Comparison of ENCODE assay signal across 10 cellular contexts in genomic region chr3:184360070-184360833, GRCh38. TPM values are rescaled to one million over a fixed set of nuclear protein-coding genes. Genes with fewer than 3 reads are reported as not detected.
A peak's percentile ranks its signal among the peaks of the same experiment; 100 is the strongest.
DNase-seq lines count a peak whose midpoint lies in the region; TF ChIP-seq lines count a peak whose summit lies in the region.
"Had no signal": no experiment of that assay in that cellular context is flagged by ENCODE, and none has a peak within 500 bp of the region (broad histone marks: within the 10 kb centered on the region; RNA-seq: fewer than 3 reads in every experiment).

No MANE protein-coding gene starts in this region.

- peaks cover 11% of the 10 kb centered on the region for H3K4me1 Mint-ChIP-seq in Caco-2 (ENCODE audit: low read depth, unreplicated experiment)
- peaks cover 17% of the 10 kb centered on the region for H3K4me1 Mint-ChIP-seq in endothelial cell (ENCODE audit: unreplicated experiment)

- H3K36me3 Mint-ChIP-seq in Caco-2 (ENCODE audit: insufficient read depth, unreplicated experiment) (peaks cover 22% of the 10 kb centered on the region), endothelial cell (ENCODE audit: low read depth, unreplicated experiment) (peaks cover 13% of the 10 kb centered on the region)

- no TSS peak for BruUV-seq in Caco-2 (replicated peaks; lab: Mats Ljungman, UMichigan)

- H3K9me3 ChIP-seq in Caco-2 (no peaks in the 10 kb centered on the region), Peyer's patch (no peaks in the 10 kb centered on the region), osteoblast (ENCODE audit: low read depth, low read length) (no peaks in the 10 kb centered on the region), adrenal gland (replicated peaks in 1 of 3) (no peaks in the 10 kb centered on the region), thyroid gland (no peaks in the 10 kb centered on the region)

- H3K4me3 ChIP-seq in Caco-2 (ENCODE audit: low read depth, low read length): peak overlapping the region; percentile 74
- H3K4me3 ChIP-seq in Peyer's patch: peak overlapping the region; percentile 78 to 92 (median 90)
- H3K4me3 ChIP-seq in osteoblast (ENCODE audit: insufficient read depth, low read length): peak overlapping the region; percentile 90
- peak overlapping the region in 1 of 4 donors; percentile 88 for H3K4me3 ChIP-seq in adrenal gland
- H3K4me3 ChIP-seq in thyroid gland (replicated peaks in 1 of 3): peak overlapping the region in 1 of 3 donors; percentile 85

- H2AFZ ChIP-seq in osteoblast (ENCODE audit: low read length): no peak overlapping the region

- H3K4me1 ChIP-seq in Caco-2: peaks cover 6% of the 10 kb centered on the region; the same call in 1 of the 2 replicates
- H3K4me1 ChIP-seq in Peyer's patch: peaks cover 0 to 22% (median 3%) of the 10 kb centered on the region in 4 donors
- H3K4me1 ChIP-seq in osteoblast (ENCODE audit: insufficient read depth, low read length): peaks cover 27% of the 10 kb centered on the region
- peaks cover 13 to 45% of the 10 kb centered on the region in 2 donors for H3K4me1 ChIP-seq in adrenal gland (replicated peaks in 1 of 2)
- H3K4me1 ChIP-seq in thyroid gland: peaks cover 21 to 26% of the 10 kb centered on the region in 2 donors

- H3K27ac ChIP-seq in Peyer's patch (peak overlapping the region in 1 of 4 donors; percentile 100), osteoblast (ENCODE audit: low read depth, low read length) (no peak overlapping the region), adrenal gland (no peak overlapping the region), thyroid gland (no peak overlapping the region)

- intact Hi-C loops in Caco-2 (cut with micrococcal nuclease; ENCODE audit: unreplicated experiment): no loop called here
- intact Hi-C loops in adrenal gland (cut with DNase I): no loop called here
- intact Hi-C loops in thyroid gland (cut with DNase I): no loop called here

- CTCF ChIA-PET in Caco-2 (lab: Charles Lee): interaction anchor here (1.7 kb wide), 1 partner anchor 11 kb away, joined by 5 read pairs; no protein-coding TSS in a partner anchor

- H3K27me3 ChIP-seq in Caco-2 (replicated peaks; ENCODE audit: control insufficient read depth, insufficient read depth, low read length) (no peaks in the 10 kb centered on the region; the same call in 1 of the 2 replicates), Peyer's patch (no peaks in the 10 kb centered on the region), osteoblast (ENCODE audit: insufficient read depth, low read length) (no peaks in the 10 kb centered on the region), adrenal gland (no peaks in the 10 kb centered on the region), thyroid gland (no peaks in the 10 kb centered on the region)

- WGBS in adrenal gland, 4 donors: 59 to 64% (median 61%) methylated on average over 11 to 12 of the region's 12 CpGs
- WGBS in thyroid gland, 2 donors: 72 to 77% methylated on average over 12 of the region's 12 CpGs

- H3K36me3 ChIP-seq in Caco-2 (ENCODE audit: control insufficient read depth, insufficient read depth, low read length): peaks cover 1% of the 10 kb centered on the region; the same call in 1 of the 2 replicates
- H3K36me3 ChIP-seq in Peyer's patch: peaks cover 0 to 16% (median 0%) of the 10 kb centered on the region in 3 donors
- peaks cover 9% of the 10 kb centered on the region for H3K36me3 ChIP-seq in osteoblast (ENCODE audit: insufficient read depth, low read length)
- H3K36me3 ChIP-seq in adrenal gland (replicated peaks in 1 of 2): peaks cover 0 to 22% of the 10 kb centered on the region in 2 donors
- no peaks in the 10 kb centered on the region for H3K36me3 ChIP-seq in thyroid gland

- no peak for TF ChIP-seq POLR2A in Peyer's patch (IDR thresholded peaks at IDR 0.05)
- TF ChIP-seq POLR2A in adrenal gland (IDR thresholded peaks at IDR 0.05): no peak
- TF ChIP-seq POLR2A in thyroid gland (IDR thresholded peaks at IDR 0.05): no peak

- H3K4me3 Mint-ChIP-seq in Caco-2 (ENCODE audit: unreplicated experiment) (peak overlapping the region; percentile 97), endothelial cell (ENCODE audit: unreplicated experiment) (peak overlapping the region; percentile 48)

- POLR2A ChIA-PET in Caco-2 (lab: Charles Lee): interaction anchor here (0.6 kb wide), 1 partner anchor 1507 kb away, joined by 3 read pairs; no protein-coding TSS in a partner anchor

- H3K27ac Mint-ChIP-seq in Caco-2 (ENCODE audit: unreplicated experiment): peak overlapping the region; percentile 79
- no peak overlapping the region for H3K27ac Mint-ChIP-seq in endothelial cell (ENCODE audit: unreplicated experiment)

- peaks cover 7% of the 10 kb centered on the region for H4K20me1 ChIP-seq in osteoblast (ENCODE audit: insufficient read depth, low read length)

- no peaks in the 10 kb centered on the region for H3K9me3 Mint-ChIP-seq in Caco-2 (ENCODE audit: unreplicated experiment)
- no peaks in the 10 kb centered on the region for H3K9me3 Mint-ChIP-seq in endothelial cell (ENCODE audit: unreplicated experiment)

- peak overlapping the region; percentile 94 for H3K4me2 ChIP-seq in osteoblast (ENCODE audit: insufficient read depth, low read length)

- DNase-seq in Caco-2: peak in 1 of 2 experiments; percentile 29
- DNase-seq in Peyer's patch: no peak
- DNase-seq in endothelial cell (ENCODE audit: low spot score): no peak
- no peak for DNase-seq in osteoblast (ENCODE audit: insufficient read length, low spot score, missing footprints)
- DNase-seq in adrenal gland: no peak
- DNase-seq in epidermal melanocyte (ENCODE audit: insufficient read length, low spot score): no peak
- no peak for DNase-seq in GDM1 (lab: John Stamatoyannopoulos, UW)
- DNase-seq in thyroid gland: no peak
- DNase-seq: SW 1271 had no signal

- H3K27me3 Mint-ChIP-seq in Caco-2 (ENCODE audit: insufficient read depth, unreplicated experiment) (no peaks in the 10 kb centered on the region), endothelial cell (ENCODE audit: unreplicated experiment) (peaks cover 9% of the 10 kb centered on the region)

- peaks cover 26% of the 10 kb centered on the region for H3K79me2 ChIP-seq in osteoblast (ENCODE audit: insufficient read depth, low read length)

- TF ChIP-seq CTCF in Caco-2 (IDR thresholded peaks at IDR 0.05; ENCODE audit: insufficient read depth in 1 of 2, low read depth in 1 of 2, low read length in 1 of 2, severe bottlenecking in 1 of 2, unreplicated experiment in 1 of 2): no peak
- TF ChIP-seq CTCF in Peyer's patch (IDR thresholded peaks at IDR 0.05): no peak
- no peak for TF ChIP-seq CTCF in endothelial cell (IDR thresholded peaks at IDR 0.05; ENCODE audit: unreplicated experiment)
- TF ChIP-seq CTCF in osteoblast (IDR thresholded peaks at IDR 0.05; ENCODE audit: extremely low read depth, low read depth, low read length): no peak
- TF ChIP-seq CTCF in adrenal gland (IDR thresholded peaks at IDR 0.05): no peak
- no peak for TF ChIP-seq CTCF in thyroid gland (IDR thresholded peaks at IDR 0.05)

RNA-seq across cellular contexts. Expression of gene CLCN2, which starts 1.2 kb away (rescaled TPM):
- total RNA-seq in Caco-2 (2022) (23.0 and 28.6 TPM in 2 replicates), Peyer's patch (10 to 100 TPM; 11.6 to 87.8 (median 63.8) TPM), endothelial cell (ENCODE audit: unreplicated experiment) (6.3 TPM), osteoblast (3.2 and 4.3 TPM in 2 replicates), adrenal gland (10 to 100 TPM in 5 of 8 donors, 1 to 10 TPM in 3; 7.5 to 24.4 (median 14.9) TPM), thyroid gland (1 to 10 TPM; 4.3 to 7.6 (median 5.2) TPM)
- 10 to 100 TPM; 11.4 to 27.8 (median 22.3) TPM for polyA plus RNA-seq in adrenal gland

RNA-seq across cellular contexts. Expression of gene POLR2H, which starts 1.3 kb away (rescaled TPM):
- total RNA-seq in Caco-2 (2022) (96.4 and 101 TPM in 2 replicates), Peyer's patch (100 to 1,000 TPM in 3 of 4 donors, 10 to 100 TPM in 1; 90.8 to 307 (median 239) TPM), endothelial cell (ENCODE audit: unreplicated experiment) (56.1 TPM), osteoblast (47.4 and 61.2 TPM in 2 replicates), adrenal gland (100 to 1,000 TPM in 1 of 8 donors, 10 to 100 TPM in 7; 63.1 to 101 (median 71.1) TPM), thyroid gland (100 to 1,000 TPM in 1 of 4 donors, 10 to 100 TPM in 3; 58.1 to 113 (median 85.6) TPM)
- polyA plus RNA-seq in adrenal gland: 100 to 1,000 TPM in 2 of 3 donors, 10 to 100 TPM in 1; 87.7 to 199 (median 194) TPM

RNA-seq across cellular contexts. Expression of gene THPO, which starts 17.8 kb away (rescaled TPM):
- total RNA-seq in Caco-2 (2022) (1.4 and 1.6 TPM in 2 replicates), Peyer's patch (1 to 10 TPM in 1 of 4 donors, under 1 TPM in 1, not detected in 2; 0.54 to 2.5 TPM), endothelial cell (ENCODE audit: unreplicated experiment) (0.28 TPM), osteoblast (under 0.01 TPM in 1 of 2 replicates, not detected in the other), adrenal gland (1 to 10 TPM in 3 of 8 donors, under 1 TPM in 2, not detected in 3; 0.60 to 5.3 (median 2.5) TPM), thyroid gland (under 1 TPM in 1 of 4 donors, not detected in 3; 0.13 TPM)
- polyA plus RNA-seq in adrenal gland: 1 to 10 TPM in 2 of 3 donors, under 1 TPM in 1; 0.82 to 4.4 (median 2.2) TPM
- total RNA-seq: endothelial cell of umbilical vein had no signal

RNA-seq across cellular contexts. Expression of gene CHRD, which starts 19.6 kb away (rescaled TPM):
- total RNA-seq in Caco-2 (2022): 5.5 and 6.4 TPM in 2 replicates
- total RNA-seq in Peyer's patch: 10 to 100 TPM in 1 of 4 donors, 1 to 10 TPM in 2, under 1 TPM in 1; 0.53 to 17.3 (median 4.4) TPM
- total RNA-seq in endothelial cell (ENCODE audit: unreplicated experiment): 2.4 TPM
- total RNA-seq in osteoblast: 0.29 and 0.36 TPM in 2 replicates
- total RNA-seq in adrenal gland: 100 to 1,000 TPM in 1 of 8 donors, 10 to 100 TPM in 6, 1 to 10 TPM in 1; 4.8 to 101 (median 23.7) TPM
- polyA plus RNA-seq in adrenal gland: 10 to 100 TPM in 2 of 3 donors, 1 to 10 TPM in 1; 1.9 to 51.0 (median 41.2) TPM
- total RNA-seq in thyroid gland: 10 to 100 TPM in 2 of 4 donors, 1 to 10 TPM in 2; 4.1 to 14.8 (median 8.0) TPM

RNA-seq across cellular contexts. Expression of gene FAM131A, which starts 22.9 kb away (rescaled TPM):
- total RNA-seq in Caco-2 (2022) (6.1 and 6.7 TPM in 2 replicates), Peyer's patch (10 to 100 TPM in 3 of 4 donors, 1 to 10 TPM in 1; 5.8 to 47.9 (median 19.6) TPM), endothelial cell (ENCODE audit: unreplicated experiment) (15.8 TPM), osteoblast (9.8 and 10.6 TPM in 2 replicates), adrenal gland (10 to 100 TPM; 16.4 to 42.4 (median 33.7) TPM), thyroid gland (10 to 100 TPM; 19.2 to 35.1 (median 22.5) TPM)
- polyA plus RNA-seq in adrenal gland: 10 to 100 TPM; 13.3 to 43.0 (median 39.4) TPM
